Comparison of ENCODE assay signal across 6 cellular contexts in the genomic region with DNA sequence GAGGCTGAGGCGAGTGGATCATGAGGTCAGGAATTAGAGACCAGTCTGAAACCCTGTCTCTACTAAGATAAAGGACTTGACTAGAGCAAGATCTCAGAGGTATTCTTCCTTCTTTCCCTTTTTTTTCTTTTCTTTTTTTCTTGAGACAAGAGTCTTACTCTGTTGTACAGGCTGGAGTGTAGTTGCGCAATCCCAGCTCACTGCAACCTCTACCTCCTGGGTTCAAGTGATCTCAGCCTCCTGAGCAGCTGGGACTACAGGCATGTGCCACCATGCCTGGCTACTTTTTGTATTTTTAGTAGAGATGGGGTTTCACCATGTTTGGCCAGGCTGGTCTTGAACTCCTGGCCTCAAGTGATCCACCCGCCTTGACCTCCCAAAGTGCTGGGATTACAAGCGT. TPM values are rescaled to one million over a fixed set of nuclear protein-coding genes. Genes with fewer than 3 reads are reported as not detected.
"Had no signal": no experiment of that assay in that cellular context is flagged by ENCODE, and none has a peak within 500 bp of the region (broad histone marks: within the 10 kb centered on the region; RNA-seq: fewer than 3 reads in every experiment).

No MANE protein-coding gene starts in this region.

RNA-seq across cellular contexts. Expression of gene A2ML1, which starts 37.0 kb away (rescaled TPM):
- total RNA-seq: LHCN-M2, MCF 10A, Right ventricle myocardium inferior, RPMI7951, SJCRH30, T-cell had no signal
